In genomic region chr2:445896-446295, GRCh38 we compare ENCODE assay signal across 21 cellular contexts.
DNase-seq lines count a peak whose midpoint lies in the region; ATAC-seq and TF ChIP-seq lines count a peak whose summit lies in the region.
"Had no signal": no experiment of that assay in that cellular context is flagged by ENCODE, and none has a peak within 500 bp of the region (broad histone marks: within the 10 kb centered on the region; RNA-seq: fewer than 3 reads in every experiment).

No MANE protein-coding gene starts in this region.

- no peak for TF ChIP-seq CTCF in left lung (IDR thresholded peaks at IDR 0.05)

- H3K27me3 ChIP-seq in left lung: no peaks in the 10 kb centered on the region

- peaks cover 0 to 3% of the 10 kb centered on the region in 2 donors for H3K4me1 ChIP-seq in left lung

- POLR2A ChIA-PET in T-cell (lab: Charles Lee): no interaction called here

- no peaks in the 10 kb centered on the region for H3K9me3 Mint-ChIP-seq in T-cell
- H3K9me3 Mint-ChIP-seq: CD8-positive, alpha-beta memory T cell had no signal

- ATAC-seq in HG03280 (IDR thresholded peaks at IDR 0.05; ENCODE audit: unreplicated experiment): no peak
- no peak for ATAC-seq in T-cell (replicated peaks in 1 of 4)
- no peak for ATAC-seq in left lung
- no peak for ATAC-seq in left cardiac atrium
- ATAC-seq: PC-3 had no signal

- no peaks in the 10 kb centered on the region for H3K36me3 ChIP-seq in left lung

- peaks cover 0 to 3% of the 10 kb centered on the region in 2 donors for H3K27me3 Mint-ChIP-seq in T-cell

- DNase-seq in NCI-H748 (lab: John Stamatoyannopoulos, UW; ENCODE audit: unreplicated experiment) (peak; percentile 29), NCI-H748 treated with DMSO at 0.1 percent for 48 hours (lab: John Stamatoyannopoulos, UW) (no peak), NCI-H2081 treated with DMSO at 0.1 percent for 48 hours (lab: John Stamatoyannopoulos, UW) (peak; percentile 20), islet precursor cell (peak; percentile 31), T-cell (no peak), left lung (no peak), left cardiac atrium (no peak)
- DNase-seq: GM23248, HCEC 1CT, MM.1S, NCI-H1092, NCI-H187 treated with DMSO at 0.1 percent for 48 hours, NCI-H2171 treated with DMSO at 0.1 percent for 48 hours, NCI-H446 treated with DMSO at 0.1 percent for 48 hours, NCI-H82, RPMI8226, SHP77 treated with DMSO at 0.1 percent for 48 hours, SK-N-SH had no signal

- CTCF ChIA-PET in T-cell (lab: Charles Lee): no interaction called here

- intact Hi-C loops in left lung (cut with DNase I) (no loop called here), left cardiac atrium (cut with DNase I) (no loop called here)

- H3K4me3 ChIP-seq in left lung: no peak overlapping the region
- H3K4me3 ChIP-seq: GM23248 had no signal

- H3K4me3 Mint-ChIP-seq in T-cell: no peak overlapping the region

- no peak overlapping the region for H3K27ac ChIP-seq in left lung
- H3K27ac ChIP-seq: GM23248 had no signal

- H3K27ac Mint-ChIP-seq in T-cell: no peak overlapping the region

- H3K36me3 Mint-ChIP-seq in T-cell: no peaks in the 10 kb centered on the region
- H3K36me3 Mint-ChIP-seq: CD8-positive, alpha-beta memory T cell had no signal

- peaks cover 5 to 11% (median 10%) of the 10 kb centered on the region in 3 donors for H3K4me1 Mint-ChIP-seq in T-cell

- no peaks in the 10 kb centered on the region for H3K9me3 ChIP-seq in left lung
- H3K9me3 ChIP-seq: SK-N-SH had no signal

Comparison
In these comparisons a context has a peak if more than half of its experiments do, and no peak if none do; other contexts are left out.
1. DNase-seq: peak in NCI-H748 (single experiment), NCI-H2081 treated with DMSO at 0.1 percent for 48 hours (single experiment) and islet precursor cell (single experiment); none in NCI-H748 treated with DMSO at 0.1 percent for 48 hours (single experiment), T-cell (0 of 34), left lung (0 of 2) and left cardiac atrium (single experiment).